In genomic region chr11:108902027-108902469, GRCh38 we compare ENCODE assay signal across 16 cellular contexts.
"Had no signal": no experiment of that assay in that cellular context is flagged by ENCODE, and none has a peak within 500 bp of the region (broad histone marks: within the 10 kb centered on the region; RNA-seq: fewer than 3 reads in every experiment).

No MANE protein-coding gene starts in this region.

- FAIRE-seq: islet of Langerhans had no signal

- H3K4me3 ChIP-seq: body of pancreas, dorsolateral prefrontal cortex, left ventricle myocardium inferior, right atrium auricular region, skin epidermis had no signal

- H3K9me3 ChIP-seq: body of pancreas, left ventricle myocardium inferior, right atrium auricular region had no signal

- H3K36me3 ChIP-seq: left ventricle myocardium inferior, right atrium auricular region had no signal

- H3K27me3 ChIP-seq: body of pancreas, dorsolateral prefrontal cortex, right atrium auricular region had no signal

- H3K4me1 ChIP-seq: body of pancreas had no signal

- ATAC-seq: activated CD8-positive, alpha-beta memory T cell treated with anti-CD3 and anti-CD28 coated beads, Interleukin-2, amount 10 ng/mL, durations not matched to agents 7 days and 5 days; body of pancreas; stimulated activated naive CD8-positive, alpha-beta T cell treated with anti-CD3 and anti-CD28 coated beads, Interleukin-15, amount 100 ng/mL, for 72 hours had no signal

- DNase-seq: activated CD4-positive, alpha-beta memory T cell treated with anti-CD3 and anti-CD28 coated beads, Interleukin-2, amount 10 ng/mL, durations not matched to agents 7 days and 5 days; activated CD4-positive, alpha-beta T cell treated with anti-CD3 and anti-CD28 coated beads for 48 hours; activated CD4-positive, CD25-positive, alpha-beta regulatory T cell; activated CD8-positive, alpha-beta memory T cell treated with anti-CD3 and anti-CD28 coated beads, Interleukin-2, amount 10 ng/mL, durations not matched to agents 7 days and 5 days; activated naive CD4-positive, alpha-beta T cell treated with anti-CD3 and anti-CD28 coated beads for 36 hours; body of pancreas; dorsolateral prefrontal cortex; foreskin fibroblast; hippocampal formation; left ventricle myocardium inferior; mammary epithelial cell; stimulated activated CD4-positive, alpha-beta T cell treated with anti-CD3 and anti-CD28 coated beads, Interleukin-4, amount 100 ng/mL, for 1 hour; stimulated activated naive CD8-positive, alpha-beta T cell treated with anti-CD3 and anti-CD28 coated beads, Interleukin-15, amount 100 ng/mL, for 72 hours had no signal

- H3K27ac ChIP-seq: body of pancreas, dorsolateral prefrontal cortex, left ventricle myocardium inferior, right atrium auricular region, skin epidermis had no signal
